Comparison of ENCODE assay signal across 17 cellular contexts in the genomic region with DNA sequence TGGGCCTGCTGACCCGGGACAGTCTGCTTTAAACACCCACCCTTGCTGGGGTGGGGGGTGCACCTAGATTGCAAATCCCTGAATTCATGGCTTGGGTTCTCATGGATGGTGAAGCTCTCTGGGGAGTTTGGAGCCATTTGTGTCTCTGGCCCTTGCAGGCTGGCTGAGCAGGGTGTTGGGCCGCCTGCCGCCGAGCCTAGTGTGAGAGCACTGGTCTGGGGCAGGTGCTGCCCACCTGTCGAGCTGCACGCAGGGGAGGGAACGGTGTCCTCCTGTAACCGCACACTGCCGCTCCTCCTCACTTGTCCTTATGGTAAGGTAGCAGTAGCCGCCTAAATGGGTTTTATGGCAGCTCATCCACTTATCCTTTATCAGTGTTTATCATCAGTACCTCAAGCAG.
DNase-seq lines count a peak whose midpoint lies in the region; ATAC-seq, FAIRE-seq and TF ChIP-seq lines count a peak whose summit lies in the region.
"Had no signal": no experiment of that assay in that cellular context is flagged by ENCODE, and none has a peak within 500 bp of the region (broad histone marks: within the 10 kb centered on the region; RNA-seq: fewer than 3 reads in every experiment).

No MANE protein-coding gene starts in this region.

- POLR2A ChIA-PET in GM12878 (lab: Charles Lee): no interaction called here

- RAD21 ChIA-PET in GM12878 (lab: Charles Lee; ENCODE audit: unreplicated experiment): no interaction called here

- SMC1A ChIA-PET in GM12878 (lab: Charles Lee; ENCODE audit: uncharacterized antibody, unreplicated experiment): interaction anchor here (1.2 kb wide), 1 partner anchor 348 kb away, joined by 3 read pairs; no protein-coding TSS in a partner anchor

- 96% methylated on average over 10 of the region's 10 CpGs for WGBS in GM12878 (ENCODE audit: insufficient coverage, insufficient replicate concordance, low lambda C conversion rate, missing lambda C conversion rate)

- ATAC-seq in GM12878 (no peak), esophagus mucosa (no peak)
- ATAC-seq: A549, left colon, Right ventricle myocardium inferior had no signal

- no peaks in the 10 kb centered on the region for H3K79me2 ChIP-seq in GM12878 (ENCODE audit: control insufficient read depth, insufficient read depth, low read length)
- no peaks in the 10 kb centered on the region for H3K79me2 ChIP-seq in osteoblast (ENCODE audit: insufficient read depth, low read length)

- intact Hi-C loops in GM12878 (cut with micrococcal nuclease; ENCODE audit: unreplicated experiment): no loop called here

- no peak overlapping the region for H3K9ac ChIP-seq in GM12878 (ENCODE audit: control insufficient read depth, insufficient read depth, low read length)
- H3K9ac ChIP-seq: BLaER1 had no signal

- H3K27me3 ChIP-seq in GM12878 (replicated peaks in 1 of 2; ENCODE audit: control insufficient read depth in 2 of 2, insufficient read depth in 2 of 2, low read length in 1 of 2): no peaks in the 10 kb centered on the region
- H3K27me3 ChIP-seq in osteoblast (ENCODE audit: insufficient read depth, low read length): no peaks in the 10 kb centered on the region
- H3K27me3 ChIP-seq: BLaER1, esophagus squamous epithelium had no signal

- TF ChIP-seq RAD21 in GM12878 (IDR thresholded peaks at IDR 0.05; ENCODE audit: insufficient read depth, low read depth, low read length): no peak

- H3K27ac ChIP-seq in GM12878 (ENCODE audit: control insufficient read depth, insufficient read depth) (no peak overlapping the region), osteoblast (ENCODE audit: low read depth, low read length) (no peak overlapping the region)
- H3K27ac ChIP-seq: A549, BLaER1, esophagus squamous epithelium had no signal

- CTCF ChIA-PET in GM12878 (lab: Yijun Ruan, JAX): interaction anchor here (1.5 to 6.0 kb wide), 2 partner anchors 21 to 104 kb away, joined by 4 to 50 read pairs; no protein-coding TSS in a partner anchor

- no peak for TF ChIP-seq EP300 in GM12878 (IDR thresholded peaks at IDR 0.05; ENCODE audit: borderline replicate concordance in 1 of 2, control insufficient read depth in 1 of 2, low read depth in 2 of 2, low read length in 2 of 2)

- TF ChIP-seq POLR2A in GM12878 (IDR thresholded peaks at IDR 0.05; ENCODE audit: low read depth, low read length): 0 out of 2 replicates have a peak, but pooled peaks have one; percentile 41

- no peaks in the 10 kb centered on the region for H4K20me1 ChIP-seq in GM12878 (ENCODE audit: control insufficient read depth, insufficient read depth)
- no peaks in the 10 kb centered on the region for H4K20me1 ChIP-seq in osteoblast (ENCODE audit: insufficient read depth, low read length)

- H3K36me3 ChIP-seq in GM12878 (ENCODE audit: control insufficient read depth in 2 of 2, insufficient read depth in 2 of 2, low read length in 1 of 2) (peaks cover 19 to 32% of the 10 kb centered on the region in 2 experiments), osteoblast (ENCODE audit: insufficient read depth, low read length) (peaks cover 30% of the 10 kb centered on the region)

- no peaks in the 10 kb centered on the region for H3K9me3 ChIP-seq in GM12878 (replicated peaks; ENCODE audit: control insufficient read depth, insufficient read depth, low read length)
- H3K9me3 ChIP-seq in osteoblast (ENCODE audit: low read depth, low read length): no peaks in the 10 kb centered on the region
- H3K9me3 ChIP-seq: A549, BLaER1, esophagus squamous epithelium had no signal

- BruUV-seq in GM12878 (replicated peaks; lab: Mats Ljungman, UMichigan): no TSS peak

- in situ Hi-C loops in GM12878 (cut with MboI): no loop called here

- DNase-seq in NCI-H748 (lab: John Stamatoyannopoulos, UW; ENCODE audit: unreplicated experiment) (peak; percentile 26), NCI-H748 treated with DMSO at 0.1 percent for 48 hours (lab: John Stamatoyannopoulos, UW) (no peak), DMS79 treated with DMSO at 0.1 percent for 48 hours (lab: John Stamatoyannopoulos, UW) (peak; percentile 85), GM12878 (ENCODE audit: low read depth, low spot score) (no peak), osteoblast (ENCODE audit: insufficient read length, low spot score, missing footprints) (peak; percentile 32), mucosa of gallbladder (ENCODE audit: low spot score) (no peak)
- DNase-seq in stimulated activated CD4-positive, alpha-beta T cell treated with anti-CD3 and anti-CD28 coated beads, Interleukin-15, amount 100 ng/mL, for 24 hours: no peak
- DNase-seq: central memory CD4-positive, alpha-beta T cell; esophagus squamous epithelium; left colon; NCI-H2029; T-helper 1 cell had no signal

- H3K4me1 ChIP-seq in GM12878 (ENCODE audit: control insufficient read depth, insufficient read depth, low read length): no peaks in the 10 kb centered on the region
- no peaks in the 10 kb centered on the region for H3K4me1 ChIP-seq in osteoblast (ENCODE audit: insufficient read depth, low read length)
- H3K4me1 ChIP-seq: A549 had no signal

- no peak overlapping the region for H3K4me3 ChIP-seq in GM12878
- H3K4me3 ChIP-seq in osteoblast (ENCODE audit: insufficient read depth, low read length): no peak overlapping the region
- H3K4me3 ChIP-seq: A549, BLaER1, esophagus squamous epithelium had no signal

- FAIRE-seq in GM12878 (lab: Jason Lieb, UNC): no peak
- FAIRE-seq: A549, urothelium cell line had no signal

- no peak overlapping the region for H3K4me2 ChIP-seq in GM12878 (ENCODE audit: control insufficient read depth, insufficient read depth)
- no peak overlapping the region for H3K4me2 ChIP-seq in osteoblast (ENCODE audit: insufficient read depth, low read length)
- H3K4me2 ChIP-seq: A549, BLaER1 had no signal

- H2AFZ ChIP-seq in GM12878 (ENCODE audit: control insufficient read depth, low read depth, low read length) (no peak overlapping the region), osteoblast (ENCODE audit: low read length) (no peak overlapping the region)

- TF ChIP-seq CTCF in GM12878 (IDR thresholded peaks at IDR 0.05 in 2 of 3, conservative IDR thresholded peaks at IDR 0.05 in 1 of 3; ENCODE audit: control insufficient read depth in 2 of 3, extremely low read depth in 1 of 3, insufficient read depth in 1 of 3, low read depth in 3 of 3, low read length in 3 of 3) (no peak), osteoblast (IDR thresholded peaks at IDR 0.05; ENCODE audit: extremely low read depth, low read depth, low read length) (no peak)

TF ChIP-seq in GM12878, 131 proteins besides CTCF, POLR2A, EP300 and RAD21:
- TF ChIP-seq CEBPB (IDR thresholded peaks at IDR 0.05; ENCODE audit: borderline replicate concordance in 1 of 2, low read depth in 2 of 2, low read length in 2 of 2): no peak
- no peak for TF ChIP-seq POU2F2 (IDR thresholded peaks at IDR 0.05; ENCODE audit: borderline replicate concordance, low read depth, low read length)
- TF ChIP-seq, protein P1, sequence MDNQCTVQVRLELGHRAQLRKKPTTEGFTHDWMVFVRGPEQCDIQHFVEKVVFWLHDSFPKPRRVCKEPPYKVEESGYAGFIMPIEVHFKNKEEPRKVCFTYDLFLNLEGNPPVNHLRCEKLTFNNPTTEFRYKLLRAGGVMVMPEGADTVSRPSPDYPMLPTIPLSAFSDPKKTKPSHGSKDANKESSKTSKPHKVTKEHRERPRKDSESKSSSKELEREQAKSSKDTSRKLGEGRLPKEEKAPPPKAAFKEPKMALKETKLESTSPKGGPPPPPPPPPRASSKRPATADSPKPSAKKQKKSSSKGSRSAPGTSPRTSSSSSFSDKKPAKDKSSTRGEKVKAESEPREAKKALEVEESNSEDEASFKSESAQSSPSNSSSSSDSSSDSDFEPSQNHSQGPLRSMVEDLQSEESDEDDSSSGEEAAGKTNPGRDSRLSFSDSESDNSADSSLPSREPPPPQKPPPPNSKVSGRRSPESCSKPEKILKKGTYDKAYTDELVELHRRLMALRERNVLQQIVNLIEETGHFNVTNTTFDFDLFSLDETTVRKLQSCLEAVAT (IDR thresholded peaks at IDR 0.05): no peak
- no peak for TF ChIP-seq BHLHE40 (IDR thresholded peaks at IDR 0.05; ENCODE audit: borderline replicate concordance in 1 of 2, low read depth in 2 of 2, low read length in 1 of 2)
- TF ChIP-seq CREB1 (IDR thresholded peaks at IDR 0.05; ENCODE audit: low read depth): no peak
- TF ChIP-seq FOXM1 (IDR thresholded peaks at IDR 0.05; ENCODE audit: low read depth, low read length): no peak
- no peak for TF ChIP-seq ESRRA (IDR thresholded peaks at IDR 0.05; ENCODE audit: low read length)
- TF ChIP-seq STAT1 (conservative IDR thresholded peaks at IDR 0.05): no peak
- no peak for TF ChIP-seq ZNF274 (IDR thresholded peaks at IDR 0.05; ENCODE audit: insufficient read depth, insufficient read length)
- no peak for TF ChIP-seq SREBF2 (IDR thresholded peaks at IDR 0.05; ENCODE audit: low read length)
- TF ChIP-seq BACH1 (IDR thresholded peaks at IDR 0.05; ENCODE audit: borderline replicate concordance): no peak
- TF ChIP-seq HDAC2 (IDR thresholded peaks at IDR 0.05): no peak
- no peak for TF ChIP-seq NR2C2 (IDR thresholded peaks at IDR 0.05; ENCODE audit: borderline replicate concordance, control insufficient read depth, insufficient read length, low read depth)

Comparison
In these comparisons a context has a peak if more than half of its experiments do, and no peak if none do; other contexts are left out.
1. DNase-seq: peak in NCI-H748 (single experiment), DMS79 treated with DMSO at 0.1 percent for 48 hours (single experiment) and osteoblast (single experiment); none in NCI-H748 treated with DMSO at 0.1 percent for 48 hours (single experiment), GM12878 (single experiment), mucosa of gallbladder (single experiment) and stimulated activated CD4-positive, alpha-beta T cell treated with anti-CD3 and anti-CD28 coated beads, Interleukin-15, amount 100 ng/mL, for 24 hours (single experiment).